In the genomic region with DNA sequence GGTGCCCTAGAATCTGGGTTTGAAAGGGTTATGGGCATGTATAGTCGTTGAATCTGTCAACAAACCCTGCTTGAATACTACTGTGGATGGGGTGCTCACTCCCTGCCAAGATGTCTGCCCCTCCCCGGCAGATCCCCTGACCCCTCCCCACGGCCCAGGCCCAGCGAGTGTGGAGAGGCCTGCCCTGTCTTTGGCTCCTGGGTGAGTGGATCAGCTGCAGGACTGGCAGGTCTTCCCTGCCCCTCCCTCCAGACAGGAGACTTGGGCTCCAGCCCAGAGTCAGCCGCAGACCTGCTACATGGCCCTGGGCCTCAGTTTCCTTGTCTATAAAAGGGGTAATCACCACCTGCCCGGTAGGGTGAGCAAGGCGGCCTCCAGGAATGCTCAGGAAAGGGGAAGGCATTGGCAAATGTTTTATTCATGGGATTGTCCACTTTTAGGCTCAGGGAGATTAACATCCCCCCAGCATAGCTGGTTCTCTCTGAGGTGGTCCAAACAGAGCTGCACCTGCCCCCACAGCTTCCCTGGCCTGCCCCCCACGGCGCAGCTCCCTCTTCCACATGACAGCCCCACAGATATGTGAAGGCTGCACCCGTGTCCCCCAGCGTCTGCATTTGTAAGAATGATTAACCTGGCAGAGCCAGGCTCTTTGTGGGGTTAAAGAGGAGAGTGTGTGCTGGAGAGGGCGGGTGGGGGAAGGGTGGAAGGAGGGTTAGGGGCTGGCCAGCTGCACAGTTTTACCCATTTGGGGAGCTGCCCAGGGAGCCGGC, we compare ENCODE assay signal across 1 cellular context.
TF ChIP-seq lines count a peak whose summit lies in the region.

No MANE protein-coding gene starts in this region.

TF ChIP-seq in WTC11, 78 proteins besides CTCF, POLR2A, EP300 and RAD21 (continued from another document):
- TF ChIP-seq AR (CRISPR knock-in tag; IDR thresholded peaks at IDR 0.05) (no peak), IRF1 (CRISPR knock-in tag; IDR thresholded peaks at IDR 0.05) (no peak), ZBTB21 (CRISPR knock-in tag; IDR thresholded peaks at IDR 0.05; ENCODE audit: borderline replicate concordance) (no peak), ZNF219 (CRISPR knock-in tag; IDR thresholded peaks at IDR 0.05; ENCODE audit: borderline replicate concordance) (no peak), TEAD1 (CRISPR knock-in tag; IDR thresholded peaks at IDR 0.05) (no peak), MYBL2 (CRISPR knock-in tag; IDR thresholded peaks at IDR 0.05) (no peak), ZNF317 (CRISPR knock-in tag; IDR thresholded peaks at IDR 0.05; ENCODE audit: borderline replicate concordance, low read depth) (no peak), TEAD4 (CRISPR knock-in tag; IDR thresholded peaks at IDR 0.05) (no peak)
- TF ChIP-seq, protein P1, sequence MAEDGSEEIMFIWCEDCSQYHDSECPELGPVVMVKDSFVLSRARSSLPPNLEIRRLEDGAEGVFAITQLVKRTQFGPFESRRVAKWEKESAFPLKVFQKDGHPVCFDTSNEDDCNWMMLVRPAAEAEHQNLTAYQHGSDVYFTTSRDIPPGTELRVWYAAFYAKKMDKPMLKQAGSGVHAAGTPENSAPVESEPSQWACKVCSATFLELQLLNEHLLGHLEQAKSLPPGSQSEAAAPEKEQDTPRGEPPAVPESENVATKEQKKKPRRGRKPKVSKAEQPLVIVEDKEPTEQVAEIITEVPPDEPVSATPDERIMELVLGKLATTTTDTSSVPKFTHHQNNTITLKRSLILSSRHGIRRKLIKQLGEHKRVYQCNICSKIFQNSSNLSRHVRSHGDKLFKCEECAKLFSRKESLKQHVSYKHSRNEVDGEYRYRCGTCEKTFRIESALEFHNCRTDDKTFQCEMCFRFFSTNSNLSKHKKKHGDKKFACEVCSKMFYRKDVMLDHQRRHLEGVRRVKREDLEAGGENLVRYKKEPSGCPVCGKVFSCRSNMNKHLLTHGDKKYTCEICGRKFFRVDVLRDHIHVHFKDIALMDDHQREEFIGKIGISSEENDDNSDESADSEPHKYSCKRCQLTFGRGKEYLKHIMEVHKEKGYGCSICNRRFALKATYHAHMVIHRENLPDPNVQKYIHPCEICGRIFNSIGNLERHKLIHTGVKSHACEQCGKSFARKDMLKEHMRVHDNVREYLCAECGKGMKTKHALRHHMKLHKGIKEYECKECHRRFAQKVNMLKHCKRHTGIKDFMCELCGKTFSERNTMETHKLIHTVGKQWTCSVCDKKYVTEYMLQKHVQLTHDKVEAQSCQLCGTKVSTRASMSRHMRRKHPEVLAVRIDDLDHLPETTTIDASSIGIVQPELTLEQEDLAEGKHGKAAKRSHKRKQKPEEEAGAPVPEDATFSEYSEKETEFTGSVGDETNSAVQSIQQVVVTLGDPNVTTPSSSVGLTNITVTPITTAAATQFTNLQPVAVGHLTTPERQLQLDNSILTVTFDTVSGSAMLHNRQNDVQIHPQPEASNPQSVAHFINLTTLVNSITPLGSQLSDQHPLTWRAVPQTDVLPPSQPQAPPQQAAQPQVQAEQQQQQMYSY (CRISPR knock-in tag; IDR thresholded peaks at IDR 0.05) = no peak
